Comparison of ENCODE assay signal across 8 cellular contexts in the genomic region with DNA sequence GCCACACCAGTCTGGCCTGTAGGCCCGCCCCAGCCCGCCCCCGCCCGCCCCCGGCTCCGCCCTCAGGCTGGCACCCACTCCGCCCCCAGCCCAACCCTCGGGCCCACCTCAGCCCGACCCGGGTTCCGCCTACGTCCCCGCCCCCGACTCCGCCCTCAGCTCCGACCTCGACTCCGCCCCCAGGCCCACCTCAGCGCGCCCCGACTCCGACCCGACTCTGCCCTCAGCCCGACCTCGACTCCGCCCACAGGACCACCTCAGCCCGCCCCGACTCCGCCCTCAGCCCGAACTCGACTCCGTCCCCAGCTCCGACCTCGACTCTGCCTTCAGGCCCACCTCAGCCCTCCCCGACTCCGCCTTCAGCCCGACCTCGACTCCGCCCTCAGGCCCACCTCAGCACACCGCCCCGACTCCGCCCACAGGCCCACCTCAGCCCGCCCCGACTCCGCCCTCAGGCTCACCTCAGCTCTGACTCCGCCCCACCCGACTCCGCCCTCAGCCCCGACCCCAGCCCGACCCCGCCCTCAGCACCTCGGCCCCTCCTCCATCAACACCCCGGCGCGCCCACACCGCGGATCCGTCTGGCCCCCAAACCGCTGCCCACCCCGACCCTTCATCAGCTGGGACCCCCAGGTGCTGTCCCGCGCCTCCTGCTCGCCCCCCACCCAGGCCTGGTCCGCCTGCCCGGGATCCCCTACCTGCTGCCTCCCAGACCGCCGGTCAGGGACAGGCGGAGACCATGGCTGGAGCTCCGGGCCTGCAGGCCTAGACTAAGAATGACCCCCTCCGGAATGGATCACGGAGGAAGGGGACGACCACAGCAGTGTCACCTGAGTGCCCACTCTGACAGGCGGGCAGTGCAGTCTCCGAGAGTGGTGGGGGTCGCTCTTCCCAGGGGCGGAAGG. TPM values are rescaled to one million over a fixed set of nuclear protein-coding genes. Genes with fewer than 3 reads are reported as not detected.
DNase-seq lines count a peak whose midpoint lies in the region; ATAC-seq and TF ChIP-seq lines count a peak whose summit lies in the region.

A gene (minus strand): TSS at position 13 of the 905 bp plus-strand sequence. CDS start 315 bp downstream, outside the sequence.

- peak; percentile 48 for ATAC-seq in HG03135 (IDR thresholded peaks at IDR 0.05; ENCODE audit: unreplicated experiment)
- peak; percentile 65 to 83 (median 70) for ATAC-seq in right lobe of liver

- TF ChIP-seq POLR2A in right lobe of liver (IDR thresholded peaks at IDR 0.05): no peak

- H3K4me3 ChIP-seq in duodenal mucosa (ENCODE audit: low read depth in 1 of 2, low read length in 2 of 2) (peak within 1 kb of the TSS; percentile 74 to 83), right lobe of liver (peak within 1 kb of the TSS; percentile 80 to 97 (median 90))

- 14% methylated on average over 22 of the region's 76 CpGs for WGBS in right lobe of liver (ENCODE audit: insufficient coverage, low coverage, low lambda C conversion rate, missing lambda C conversion rate)

- H3K9me3 ChIP-seq in duodenal mucosa (ENCODE audit: control insufficient read depth in 1 of 2, low read length in 2 of 2): no peaks in the 10 kb centered on the region
- no peaks in the 10 kb centered on the region for H3K9me3 ChIP-seq in right lobe of liver

- peak within 1 kb of the TSS; percentile 89 for H3K27ac ChIP-seq in duodenal mucosa (ENCODE audit: low read depth, low read length)
- peak within 1 kb of the TSS; percentile 95 to 97 (median 96) for H3K27ac ChIP-seq in right lobe of liver

- H3K4me1 ChIP-seq in duodenal mucosa (ENCODE audit: control insufficient read depth in 1 of 2, insufficient read depth in 2 of 2, low read length in 2 of 2) (peaks cover 44 to 48% of the 10 kb centered on the region in 2 donors), right lobe of liver (peaks cover 0 to 36% (median 15%) of the 10 kb centered on the region in 4 donors)

- H3K36me3 ChIP-seq in duodenal mucosa (ENCODE audit: control insufficient read depth in 1 of 2, insufficient read depth in 2 of 2, low read length in 2 of 2) (peaks cover 3 to 6% of the 10 kb centered on the region in 2 donors), right lobe of liver (no peaks in the 10 kb centered on the region)

- peak; percentile 37 to 38 for DNase-seq in SHP77 (lab: John Stamatoyannopoulos, UW)
- no peak for DNase-seq in SHP77 treated with DMSO at 0.1 percent for 48 hours (lab: John Stamatoyannopoulos, UW)
- peak; percentile 76 for DNase-seq in NCI-H748 (lab: John Stamatoyannopoulos, UW; ENCODE audit: unreplicated experiment)
- peak; percentile 81 to 84 for DNase-seq in activated CD8-positive, alpha-beta memory T cell treated with anti-CD3 and anti-CD28 coated beads for 1 hour (ENCODE audit: extremely low read depth in 1 of 2, low read depth in 1 of 2)
- peak; percentile 96 to 97 (median 96) for DNase-seq in right lobe of liver
- DNase-seq in stimulated activated CD4-positive, alpha-beta T cell treated with anti-CD3 and anti-CD28 coated beads, Interleukin-4, amount 100 ng/mL, for 1 hour: peak; percentile 83

- H3K27me3 ChIP-seq in duodenal mucosa (ENCODE audit: control insufficient read depth in 1 of 2, insufficient read depth in 2 of 2, low read length in 2 of 2): no peaks in the 10 kb centered on the region
- H3K27me3 ChIP-seq in right lobe of liver: no peaks in the 10 kb centered on the region

- intact Hi-C loops in right lobe of liver (cut with DNase I): no loop called here

- peak within 1 kb of the TSS; percentile 65 to 86 for H3K9ac ChIP-seq in duodenal mucosa (ENCODE audit: low read depth in 1 of 2, low read length in 2 of 2)

- no peak for TF ChIP-seq CTCF in right lobe of liver (IDR thresholded peaks at IDR 0.05)

RNA-seq across cellular contexts. Expression of the gene that starts here (rescaled TPM):
- total RNA-seq in right lobe of liver: 10 to 100 TPM; 21.8 to 67.2 (median 38.5) TPM
